ENCODE assay signal across 20 cellular contexts in the genomic region with DNA sequence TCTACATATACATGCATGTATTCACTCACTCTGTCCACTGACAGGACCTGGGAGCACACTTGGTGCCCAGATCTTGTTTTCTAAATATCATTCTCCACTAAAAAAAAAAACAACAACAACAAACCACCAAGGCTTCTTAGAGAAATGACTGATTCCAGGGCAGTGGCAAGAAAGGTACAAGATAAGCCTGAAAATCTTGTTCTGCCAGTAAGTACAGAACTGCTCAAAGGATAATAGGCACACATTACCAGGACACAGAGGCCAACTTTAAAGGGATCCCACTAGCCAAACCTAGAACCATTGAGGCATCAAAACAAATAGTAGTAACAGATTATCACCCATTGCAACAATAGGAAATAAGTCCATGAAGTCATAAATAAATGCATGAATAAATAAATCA. TPM values are rescaled to one million over a fixed set of nuclear protein-coding genes. Genes with fewer than 3 reads are reported as not detected.
DNase-seq lines count a peak whose midpoint lies in the region; ATAC-seq and TF ChIP-seq lines count a peak whose summit lies in the region.
"Had no signal": no experiment of that assay in that cellular context is flagged by ENCODE, and none has a peak within 500 bp of the region (broad histone marks: within the 10 kb centered on the region; RNA-seq: fewer than 3 reads in every experiment).

No MANE protein-coding gene starts in this region.

- peak overlapping the region; percentile 45 for H3K27ac Mint-ChIP-seq in activated CD4-positive, alpha-beta T cell treated with anti-CD3 and anti-CD28 coated beads for 36 hours
- H3K27ac Mint-ChIP-seq in activated naive CD4-positive, alpha-beta T cell treated with anti-CD3 and anti-CD28 coated beads, Interleukin-2, amount 50 U/mL, for 24 hours, result peak overlapping the region; percentile 31
- peak overlapping the region; percentile 92 for H3K27ac Mint-ChIP-seq in activated T-helper 2 cell treated with anti-CD3 and anti-CD28 coated beads, Interferon-gamma antibody, Interleukin-2, Interleukin-4, amounts not matched to agents 10 μg/mL and 5 μg/mL and 100 μg/mL, durations not matched to agents 14 hours and 24 hours and 36 hours
- peak overlapping the region; percentile 52 for H3K27ac Mint-ChIP-seq in type B pancreatic cell
- H3K27ac Mint-ChIP-seq: B cell, HFFc6 had no signal

- ATAC-seq in activated CD4-positive, alpha-beta T cell treated with anti-CD3 and anti-CD28 coated beads for 36 hours, result no peak

- H3K27me3 Mint-ChIP-seq in activated CD4-positive, alpha-beta T cell treated with anti-CD3 and anti-CD28 coated beads for 36 hours, result no peaks in the 10 kb centered on the region
- no peaks in the 10 kb centered on the region for H3K27me3 Mint-ChIP-seq in activated naive CD4-positive, alpha-beta T cell treated with anti-CD3 and anti-CD28 coated beads, Interleukin-2, amount 50 U/mL, for 24 hours
- no peaks in the 10 kb centered on the region for H3K27me3 Mint-ChIP-seq in activated T-helper 2 cell treated with anti-CD3 and anti-CD28 coated beads, Interferon-gamma antibody, Interleukin-2, Interleukin-4, amounts not matched to agents 10 μg/mL and 5 μg/mL and 100 μg/mL, durations not matched to agents 14 hours and 24 hours and 36 hours (ENCODE audit: low read depth)
- no peaks in the 10 kb centered on the region for H3K27me3 Mint-ChIP-seq in type B pancreatic cell

- POLR2A ChIA-PET in activated CD4-positive, alpha-beta T cell treated with anti-CD3 and anti-CD28 coated beads for 36 hours (lab: Charles Lee), result no interaction called here

- peak overlapping the region; percentile 34 for H3K4me3 Mint-ChIP-seq in activated CD4-positive, alpha-beta T cell treated with anti-CD3 and anti-CD28 coated beads for 36 hours
- H3K4me3 Mint-ChIP-seq in activated naive CD4-positive, alpha-beta T cell treated with anti-CD3 and anti-CD28 coated beads, Interleukin-2, amount 50 U/mL, for 24 hours, result peak overlapping the region; percentile 26
- H3K4me3 Mint-ChIP-seq in activated T-helper 2 cell treated with anti-CD3 and anti-CD28 coated beads, Interferon-gamma antibody, Interleukin-2, Interleukin-4, amounts not matched to agents 10 μg/mL and 5 μg/mL and 100 μg/mL, durations not matched to agents 14 hours and 24 hours and 36 hours (ENCODE audit: low read depth), result peak overlapping the region; percentile 82
- H3K4me3 Mint-ChIP-seq in type B pancreatic cell, result peak overlapping the region; percentile 57
- H3K4me3 Mint-ChIP-seq: B cell, HFFc6 had no signal

- intact Hi-C loops in activated CD4-positive, alpha-beta T cell treated with anti-CD3 and anti-CD28 coated beads for 36 hours (cut with DNase I, micrococcal nuclease), result no loop called here
- intact Hi-C loops in activated T-helper 2 cell treated with anti-CD3 and anti-CD28 coated beads, Interferon-gamma antibody, Interleukin-2, Interleukin-4, amounts not matched to agents 10 μg/mL and 5 μg/mL and 100 μg/mL, durations not matched to agents 14 hours and 24 hours and 36 hours (cut with micrococcal nuclease), result loop anchor here (2.0 kb wide), 1 partner anchor 43 kb away; no protein-coding TSS in a partner anchor

- peaks cover 39% of the 10 kb centered on the region for H3K4me1 Mint-ChIP-seq in activated CD4-positive, alpha-beta T cell treated with anti-CD3 and anti-CD28 coated beads for 36 hours
- peaks cover 40% of the 10 kb centered on the region for H3K4me1 Mint-ChIP-seq in activated naive CD4-positive, alpha-beta T cell treated with anti-CD3 and anti-CD28 coated beads, Interleukin-2, amount 50 U/mL, for 24 hours
- H3K4me1 Mint-ChIP-seq in activated T-helper 2 cell treated with anti-CD3 and anti-CD28 coated beads, Interferon-gamma antibody, Interleukin-2, Interleukin-4, amounts not matched to agents 10 μg/mL and 5 μg/mL and 100 μg/mL, durations not matched to agents 14 hours and 24 hours and 36 hours (ENCODE audit: low read depth), result peaks cover 63% of the 10 kb centered on the region
- H3K4me1 Mint-ChIP-seq in type B pancreatic cell (ENCODE audit: unreplicated experiment), result peaks cover 9% of the 10 kb centered on the region
- H3K4me1 Mint-ChIP-seq: B cell had no signal

- CTCF ChIA-PET in activated CD4-positive, alpha-beta T cell treated with anti-CD3 and anti-CD28 coated beads for 36 hours (lab: Charles Lee), result interaction anchor here (0.7 kb wide), 1 partner anchor 22 kb away, joined by 3 read pairs; no protein-coding TSS in a partner anchor

- H3K36me3 Mint-ChIP-seq in activated CD4-positive, alpha-beta T cell treated with anti-CD3 and anti-CD28 coated beads for 36 hours (ENCODE audit: low read depth), result peaks cover 4% of the 10 kb centered on the region
- H3K36me3 Mint-ChIP-seq in activated naive CD4-positive, alpha-beta T cell treated with anti-CD3 and anti-CD28 coated beads, Interleukin-2, amount 50 U/mL, for 24 hours, result no peaks in the 10 kb centered on the region
- H3K36me3 Mint-ChIP-seq in activated T-helper 2 cell treated with anti-CD3 and anti-CD28 coated beads, Interferon-gamma antibody, Interleukin-2, Interleukin-4, amounts not matched to agents 10 μg/mL and 5 μg/mL and 100 μg/mL, durations not matched to agents 14 hours and 24 hours and 36 hours (ENCODE audit: low read depth), result peaks cover 52% of the 10 kb centered on the region
- H3K36me3 Mint-ChIP-seq in type B pancreatic cell, result no peaks in the 10 kb centered on the region

- peaks cover 5% of the 10 kb centered on the region for H3K9me3 Mint-ChIP-seq in activated CD4-positive, alpha-beta T cell treated with anti-CD3 and anti-CD28 coated beads for 36 hours (ENCODE audit: low read depth)
- no peaks in the 10 kb centered on the region for H3K9me3 Mint-ChIP-seq in activated naive CD4-positive, alpha-beta T cell treated with anti-CD3 and anti-CD28 coated beads, Interleukin-2, amount 50 U/mL, for 24 hours
- H3K9me3 Mint-ChIP-seq in activated T-helper 2 cell treated with anti-CD3 and anti-CD28 coated beads, Interferon-gamma antibody, Interleukin-2, Interleukin-4, amounts not matched to agents 10 μg/mL and 5 μg/mL and 100 μg/mL, durations not matched to agents 14 hours and 24 hours and 36 hours, result peaks cover 6% of the 10 kb centered on the region
- no peaks in the 10 kb centered on the region for H3K9me3 Mint-ChIP-seq in type B pancreatic cell
- H3K9me3 Mint-ChIP-seq: HFFc6 had no signal

- no peak for TF ChIP-seq CTCF in type B pancreatic cell (conservative IDR thresholded peaks at IDR 0.05)

- no peak for DNase-seq in activated CD4-positive, alpha-beta T cell treated with anti-CD3 and anti-CD28 coated beads for 36 hours
- DNase-seq in activated CD4-positive, alpha-beta T cell treated with anti-CD3 and anti-CD28 coated beads for 4 hours, result no peak
- DNase-seq in activated naive CD4-positive, alpha-beta T cell treated with anti-CD3 and anti-CD28 coated beads, Interleukin-2, amount 50 U/mL, for 16 hours, result no peak
- no peak for DNase-seq in activated T-helper 2 cell treated with anti-CD3 and anti-CD28 coated beads, Interferon-gamma antibody, Interleukin-2, Interleukin-4, amounts not matched to agents 10 μg/mL and 5 μg/mL and 100 μg/mL, durations not matched to agents 14 hours and 24 hours and 36 hours (ENCODE audit: low spot score)
- DNase-seq in type B pancreatic cell (ENCODE audit: extremely low spot score, unreplicated experiment) (no peak), DMS79 (lab: John Stamatoyannopoulos, UW) (no peak), NCI-H345 treated with DMSO at 0.1 percent for 48 hours (lab: John Stamatoyannopoulos, UW; ENCODE audit: unreplicated experiment) (no peak)
- DNase-seq: DMS 273 treated with DMSO at 0.1 percent for 48 hours, GDM1, H7, HFFc6, NCI-H1105, NCI-H2081, NCI-H510A, NCI-H774, RPMI8226 had no signal

RNA-seq across cellular contexts. Expression of gene HSD11B1, which starts 10.7 kb away (rescaled TPM):
- total RNA-seq in activated CD4-positive, alpha-beta T cell treated with anti-CD3 and anti-CD28 coated beads for 36 hours, result 1 to 10 TPM; 4.5 to 5.7 TPM
- 8.2 and 8.6 TPM in 2 replicates for total RNA-seq in activated T-helper 2 cell treated with anti-CD3 and anti-CD28 coated beads, Interferon-gamma antibody, Interleukin-2, Interleukin-4, amounts not matched to agents 10 μg/mL and 5 μg/mL and 100 μg/mL, durations not matched to agents 14 hours and 24 hours and 36 hours
- total RNA-seq in type B pancreatic cell (ENCODE audit: low replicate concordance), result not detected in 2 replicates
- total RNA-seq: B cell, H7, HFFc6, OCI-LY7 had no signal

RNA-seq across cellular contexts. Expression of gene G0S2, which starts 40.1 kb away (rescaled TPM):
- 10 to 100 TPM; 21.9 to 22.8 TPM for total RNA-seq in activated CD4-positive, alpha-beta T cell treated with anti-CD3 and anti-CD28 coated beads for 36 hours
- total RNA-seq in activated T-helper 2 cell treated with anti-CD3 and anti-CD28 coated beads, Interferon-gamma antibody, Interleukin-2, Interleukin-4, amounts not matched to agents 10 μg/mL and 5 μg/mL and 100 μg/mL, durations not matched to agents 14 hours and 24 hours and 36 hours, result 49.3 and 49.4 TPM in 2 replicates
- 0.88 and 6.4 TPM in 2 replicates for total RNA-seq in type B pancreatic cell (ENCODE audit: low replicate concordance)
- total RNA-seq: A172, B cell, OCI-LY7 had no signal

RNA-seq across cellular contexts. Expression of gene TRAF3IP3, which starts 40.5 kb away (rescaled TPM):
- 100 to 1,000 TPM; 136 to 138 TPM for total RNA-seq in activated CD4-positive, alpha-beta T cell treated with anti-CD3 and anti-CD28 coated beads for 36 hours
- 386 and 390 TPM in 2 replicates for total RNA-seq in activated T-helper 2 cell treated with anti-CD3 and anti-CD28 coated beads, Interferon-gamma antibody, Interleukin-2, Interleukin-4, amounts not matched to agents 10 μg/mL and 5 μg/mL and 100 μg/mL, durations not matched to agents 14 hours and 24 hours and 36 hours
- total RNA-seq in type B pancreatic cell (ENCODE audit: low replicate concordance), result 1.7 TPM in 1 of 2 replicates, not detected in the other
- total RNA-seq: A172, H7 had no signal

Comparison
In these comparisons a context has a peak if more than half of its experiments do, and no peak if none do; other contexts are left out.
1. H3K27ac Mint-ChIP-seq: peak in every context shown above with its lines; median percentile 92 in activated T-helper 2 cell treated with anti-CD3 and anti-CD28 coated beads, Interferon-gamma antibody, Interleukin-2, Interleukin-4, amounts not matched to agents 10 μg/mL and 5 μg/mL and 100 μg/mL, durations not matched to agents 14 hours and 24 hours and 36 hours; 52 in type B pancreatic cell; 45 in activated CD4-positive, alpha-beta T cell treated with anti-CD3 and anti-CD28 coated beads for 36 hours; 31 in activated naive CD4-positive, alpha-beta T cell treated with anti-CD3 and anti-CD28 coated beads, Interleukin-2, amount 50 U/mL, for 24 hours.
2. H3K4me3 Mint-ChIP-seq: peak in every context shown above with its lines; median percentile 82 in activated T-helper 2 cell treated with anti-CD3 and anti-CD28 coated beads, Interferon-gamma antibody, Interleukin-2, Interleukin-4, amounts not matched to agents 10 μg/mL and 5 μg/mL and 100 μg/mL, durations not matched to agents 14 hours and 24 hours and 36 hours; 57 in type B pancreatic cell; 34 in activated CD4-positive, alpha-beta T cell treated with anti-CD3 and anti-CD28 coated beads for 36 hours; 26 in activated naive CD4-positive, alpha-beta T cell treated with anti-CD3 and anti-CD28 coated beads, Interleukin-2, amount 50 U/mL, for 24 hours.
3. RNA of gene TRAF3IP3, which starts 40.5 kb away (total RNA-seq): 386 to 390 TPM in activated T-helper 2 cell treated with anti-CD3 and anti-CD28 coated beads, Interferon-gamma antibody, Interleukin-2, Interleukin-4, amounts not matched to agents 10 μg/mL and 5 μg/mL and 100 μg/mL, durations not matched to agents 14 hours and 24 hours and 36 hours and 136 to 138 TPM in activated CD4-positive, alpha-beta T cell treated with anti-CD3 and anti-CD28 coated beads for 36 hours; 1.7 TPM in type B pancreatic cell; every median in the first group is over 10 times any median in the second.